ENCODE assay signal across 25 cellular contexts in genomic region chrX:111328858-111329257, GRCh38. TPM values are rescaled to one million over a fixed set of nuclear protein-coding genes. Genes with fewer than 3 reads are reported as not detected.
"Had no signal": no experiment of that assay in that cellular context is flagged by ENCODE, and none has a peak within 500 bp of the region (broad histone marks: within the 10 kb centered on the region; RNA-seq: fewer than 3 reads in every experiment).

No MANE protein-coding gene starts in this region.

- H3K4me1 ChIP-seq: esophagus muscularis mucosa, foreskin keratinocyte, gastroesophageal sphincter, heart left ventricle, left lung, lower lobe of right lung had no signal

- H3K4me3 ChIP-seq: coronary artery, dorsolateral prefrontal cortex, esophagus muscularis mucosa, gastroesophageal sphincter, heart left ventricle, hepatocyte, left lung, lower lobe of right lung, mucosa of descending colon had no signal

- H2AFZ ChIP-seq: hepatocyte had no signal

- H3K9me3 ChIP-seq: esophagus muscularis mucosa, gastroesophageal sphincter, heart left ventricle, left lung, lower lobe of right lung, mucosa of descending colon had no signal

- H3K27me3 ChIP-seq: esophagus muscularis mucosa, foreskin keratinocyte, gastroesophageal sphincter, hepatocyte, left lung had no signal

- H3K4me2 ChIP-seq: hepatocyte had no signal

- ATAC-seq: foreskin keratinocyte, gastroesophageal sphincter, heart left ventricle, left cardiac atrium, left lung, left ventricle myocardium superior, lower lobe of right lung, mucosa of descending colon had no signal

- H3K36me3 ChIP-seq: esophagus muscularis mucosa, gastroesophageal sphincter, heart left ventricle, left lung, lower lobe of right lung had no signal

- FAIRE-seq: colon, endothelial cell of umbilical vein, frontal cortex, keratinocyte had no signal

- DNase-seq: dermis blood vessel endothelial cell; dorsolateral prefrontal cortex; effector CD4-positive, alpha-beta T cell; effector memory CD4-positive, alpha-beta T cell; foreskin keratinocyte; heart left ventricle; hypothalamus; immature natural killer cell; left cardiac atrium; left lung; left ventricle myocardium superior; lower lobe of right lung; mesenchymal stem cell; mucosa of descending colon; naive B cell had no signal

- H3K27ac ChIP-seq: coronary artery, dorsolateral prefrontal cortex, esophagus muscularis mucosa, foreskin keratinocyte, gastroesophageal sphincter, heart left ventricle, hepatocyte, left lung, lower lobe of right lung had no signal

RNA-seq across cellular contexts. Expression of gene CAPN6, which starts 58.6 kb away (rescaled TPM):
- total RNA-seq: dermis blood vessel endothelial cell, endothelial cell of umbilical vein, fibroblast of lung, left ventricle myocardium superior, lower lobe of right lung, lung microvascular endothelial cell had no signal
- polyA plus RNA-seq: endothelial cell of umbilical vein, fibroblast of lung, immature natural killer cell had no signal
